26 cellular contexts compared by ENCODE assay signal in the genomic region with DNA sequence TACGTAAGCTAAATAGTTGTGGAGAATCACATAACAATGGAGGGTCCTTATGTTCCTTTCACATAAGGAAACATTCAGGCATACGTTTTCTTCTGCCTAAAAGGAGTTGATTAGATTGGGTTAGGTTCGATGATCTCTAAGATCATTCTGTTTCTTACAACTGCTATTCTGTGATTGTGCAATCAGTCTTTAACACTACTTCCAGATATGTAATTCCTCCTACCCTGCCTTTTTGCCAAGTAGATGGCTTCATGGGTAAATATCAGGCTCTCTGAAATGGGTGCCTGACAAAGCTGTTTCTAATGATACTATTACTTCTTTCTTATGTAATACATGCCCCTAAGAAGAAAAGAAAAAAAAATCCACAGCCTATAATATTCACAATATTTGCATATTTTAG.
DNase-seq lines count a peak whose midpoint lies in the region; ATAC-seq, FAIRE-seq and TF ChIP-seq lines count a peak whose summit lies in the region.
"Had no signal": no experiment of that assay in that cellular context is flagged by ENCODE, and none has a peak within 500 bp of the region (broad histone marks: within the 10 kb centered on the region; RNA-seq: fewer than 3 reads in every experiment).

No MANE protein-coding gene starts in this region.

- H3K4me1 ChIP-seq in astrocyte (ENCODE audit: insufficient read depth, low read length) (no peaks in the 10 kb centered on the region), skeletal muscle tissue (ENCODE audit: control insufficient read depth in 3 of 3, insufficient read depth in 3 of 3, low read length in 3 of 3) (peaks cover 3 to 17% (median 12%) of the 10 kb centered on the region in 3 donors), BE2C (no peaks in the 10 kb centered on the region)
- H3K4me1 ChIP-seq: A549; BLaER1 treated with 17β-estradiol and CSF1 and Interleukin-3, amounts not matched to agents 10 nM and 100 nM; foreskin keratinocyte had no signal

- H3K9me3 ChIP-seq in astrocyte (ENCODE audit: insufficient read depth, low read depth, low read length) (no peaks in the 10 kb centered on the region), skeletal muscle tissue (ENCODE audit: control insufficient read depth in 3 of 3, low read length in 3 of 3) (no peaks in the 10 kb centered on the region), BE2C (no peaks in the 10 kb centered on the region)
- H3K9me3 ChIP-seq: A549; BLaER1 treated with 17β-estradiol and CSF1 and Interleukin-3, amounts not matched to agents 10 nM and 100 nM; neutrophil had no signal

- H3K9me3 Mint-ChIP-seq in astrocyte (ENCODE audit: unreplicated experiment), result no peaks in the 10 kb centered on the region
- H3K9me3 Mint-ChIP-seq: activated CD4-positive, alpha-beta T cell treated with anti-CD3 and anti-CD28 coated beads, Interleukin-2, amount 10 ng/mL, durations not matched to agents 7 days and 5 days; stimulated activated naive CD8-positive, alpha-beta T cell treated with anti-CD3 and anti-CD28 coated beads, Interleukin-15, amount 100 ng/mL, for 72 hours; T-helper 2 cell treated with Interferon-gamma antibody and Interleukin-4, amounts not matched to agents 5 μg/mL and 100 μg/mL, for 36 hours had no signal

- H3K27ac ChIP-seq in astrocyte (ENCODE audit: low read depth, low read length) (no peak overlapping the region), skeletal muscle tissue (ENCODE audit: low read depth, low read length) (peak overlapping the region; percentile 10)
- H3K27ac ChIP-seq: A549; BLaER1 treated with 17β-estradiol and CSF1 and Interleukin-3, amounts not matched to agents 10 nM and 100 nM; foreskin keratinocyte; neutrophil; VCaP had no signal

- H3K4me3 ChIP-seq in astrocyte (ENCODE audit: insufficient read depth, low read depth, low read length), result no peak overlapping the region
- H3K4me3 ChIP-seq in fibroblast of the aortic adventitia (ENCODE audit: low read depth, low read length), result no peak overlapping the region
- H3K4me3 ChIP-seq in skeletal muscle tissue (ENCODE audit: low read length in 3 of 3), result no peak overlapping the region
- no peak overlapping the region for H3K4me3 ChIP-seq in BE2C (ENCODE audit: low read depth, low read length)
- H3K4me3 ChIP-seq: A549; BLaER1 treated with 17β-estradiol and CSF1 and Interleukin-3, amounts not matched to agents 10 nM and 100 nM had no signal

- H3K27ac Mint-ChIP-seq in astrocyte (ENCODE audit: unreplicated experiment), result no peak overlapping the region
- H3K27ac Mint-ChIP-seq: activated CD4-positive, alpha-beta T cell treated with anti-CD3 and anti-CD28 coated beads, Interleukin-2, amount 10 ng/mL, durations not matched to agents 7 days and 5 days; dendritic cell treated with granulocyte-macrophage colony-stimulating factor and Interleukin-4, amounts not matched to agents 40 ng/mL and 50 ng/mL, for 4 days; stimulated activated naive CD8-positive, alpha-beta T cell treated with anti-CD3 and anti-CD28 coated beads, Interleukin-15, amount 100 ng/mL, for 72 hours; T-helper 2 cell treated with Interferon-gamma antibody and Interleukin-4, amounts not matched to agents 5 μg/mL and 100 μg/mL, for 36 hours had no signal

- H3K9ac ChIP-seq in astrocyte (ENCODE audit: low read length), result no peak overlapping the region
- no peak overlapping the region for H3K9ac ChIP-seq in skeletal muscle tissue (ENCODE audit: low read depth in 1 of 3, low read length in 3 of 3)
- H3K9ac ChIP-seq: BLaER1 treated with 17β-estradiol and CSF1 and Interleukin-3, amounts not matched to agents 10 nM and 100 nM had no signal

- H3K36me3 ChIP-seq in astrocyte (ENCODE audit: insufficient read depth, low read length), result no peaks in the 10 kb centered on the region
- peaks cover 0 to 6% (median 4%) of the 10 kb centered on the region in 3 donors for H3K36me3 ChIP-seq in skeletal muscle tissue (ENCODE audit: control insufficient read depth in 3 of 3, insufficient read depth in 3 of 3, low read length in 3 of 3)
- no peaks in the 10 kb centered on the region for H3K36me3 ChIP-seq in BE2C
- H3K36me3 ChIP-seq: BLaER1 treated with 17β-estradiol and CSF1 and Interleukin-3, amounts not matched to agents 10 nM and 100 nM; neutrophil had no signal

- FAIRE-seq in astrocyte (lab: Jason Lieb, UNC), result no peak
- FAIRE-seq: A549, endometrium, H54, kidney, RCC 7860 had no signal

- intact Hi-C loops in Right ventricle myocardium inferior (cut with DNase I), result loop anchor here (5.0 to 10.0 kb wide), 2 partner anchors 82 to 675 kb away; no protein-coding TSS in a partner anchor
- intact Hi-C loops in cardiac septum (cut with DNase I), result loop anchor here (5.0 to 10.0 kb wide), 3 partner anchors 82 to 665 kb away; no protein-coding TSS in a partner anchor

- H3K27me3 Mint-ChIP-seq in astrocyte (ENCODE audit: low read depth, unreplicated experiment), result no peaks in the 10 kb centered on the region
- H3K27me3 Mint-ChIP-seq: activated CD4-positive, alpha-beta T cell treated with anti-CD3 and anti-CD28 coated beads, Interleukin-2, amount 10 ng/mL, durations not matched to agents 7 days and 5 days; dendritic cell treated with granulocyte-macrophage colony-stimulating factor and Interleukin-4, amounts not matched to agents 40 ng/mL and 50 ng/mL, for 4 days; stimulated activated naive CD8-positive, alpha-beta T cell treated with anti-CD3 and anti-CD28 coated beads, Interleukin-15, amount 100 ng/mL, for 72 hours had no signal

- no peak overlapping the region for H2AFZ ChIP-seq in astrocyte (ENCODE audit: low read depth, low read length)

- no peaks in the 10 kb centered on the region for H3K4me1 Mint-ChIP-seq in astrocyte (ENCODE audit: low read depth, unreplicated experiment)
- H3K4me1 Mint-ChIP-seq: activated CD4-positive, alpha-beta T cell treated with anti-CD3 and anti-CD28 coated beads, Interleukin-2, amount 10 ng/mL, durations not matched to agents 7 days and 5 days; stimulated activated naive CD8-positive, alpha-beta T cell treated with anti-CD3 and anti-CD28 coated beads, Interleukin-15, amount 100 ng/mL, for 72 hours had no signal

- peak; percentile 46 for ATAC-seq in Right ventricle myocardium inferior
- ATAC-seq: A549; foreskin keratinocyte; SK-N-SH treated with all-trans-retinoic acid at 6 μM for 48 hours; stimulated activated naive CD8-positive, alpha-beta T cell treated with anti-CD3 and anti-CD28 coated beads, Interleukin-15, amount 100 ng/mL, for 72 hours had no signal

- H3K79me2 ChIP-seq in astrocyte (ENCODE audit: insufficient read depth, low read length), result no peaks in the 10 kb centered on the region

- no peak overlapping the region for H3K4me3 Mint-ChIP-seq in astrocyte (ENCODE audit: unreplicated experiment)
- H3K4me3 Mint-ChIP-seq: activated CD4-positive, alpha-beta T cell treated with anti-CD3 and anti-CD28 coated beads, Interleukin-2, amount 10 ng/mL, durations not matched to agents 7 days and 5 days; dendritic cell treated with granulocyte-macrophage colony-stimulating factor and Interleukin-4, amounts not matched to agents 40 ng/mL and 50 ng/mL, for 4 days; stimulated activated naive CD8-positive, alpha-beta T cell treated with anti-CD3 and anti-CD28 coated beads, Interleukin-15, amount 100 ng/mL, for 72 hours; T-helper 2 cell treated with Interferon-gamma antibody and Interleukin-4, amounts not matched to agents 5 μg/mL and 100 μg/mL, for 36 hours had no signal

- TF ChIP-seq CTCF in astrocyte (IDR thresholded peaks at IDR 0.05; ENCODE audit: insufficient read depth, low read depth, low read length) (no peak), fibroblast of the aortic adventitia (IDR thresholded peaks at IDR 0.05; ENCODE audit: insufficient read depth, low read length) (no peak), BE2C (IDR thresholded peaks at IDR 0.05; ENCODE audit: low read depth, low read length) (no peak)

- H3K27me3 ChIP-seq in astrocyte (ENCODE audit: insufficient read depth, low read length) (no peaks in the 10 kb centered on the region), skeletal muscle tissue (ENCODE audit: control insufficient read depth in 3 of 3, insufficient read depth in 3 of 3, low read length in 3 of 3) (no peaks in the 10 kb centered on the region), BE2C (no peaks in the 10 kb centered on the region)
- H3K27me3 ChIP-seq: BLaER1 treated with 17β-estradiol and CSF1 and Interleukin-3, amounts not matched to agents 10 nM and 100 nM; foreskin keratinocyte; neutrophil had no signal

- no peaks in the 10 kb centered on the region for H3K36me3 Mint-ChIP-seq in astrocyte (ENCODE audit: low read depth, unreplicated experiment)

- no peaks in the 10 kb centered on the region for H4K20me1 ChIP-seq in astrocyte (ENCODE audit: insufficient read depth, low read length)
- H4K20me1 ChIP-seq: BLaER1 treated with 17β-estradiol and CSF1 and Interleukin-3, amounts not matched to agents 10 nM and 100 nM had no signal

- DNase-seq in Right ventricle myocardium inferior (ENCODE audit: missing footprints), result no peak
- no peak for DNase-seq in cardiac septum (ENCODE audit: low spot score)
- DNase-seq in astrocyte (ENCODE audit: low read depth), result peak; percentile 8
- peak; percentile 81 for DNase-seq in fibroblast of the aortic adventitia (ENCODE audit: low read depth)
- no peak for DNase-seq in globus pallidus (ENCODE audit: low spot score)
- DNase-seq in BE2C, result no peak
- DNase-seq in D341Med (ENCODE audit: low spot score), result no peak
- DNase-seq: activated CD4-positive, alpha-beta T cell treated with anti-CD3 and anti-CD28 coated beads, Interleukin-2, amount 10 ng/mL, durations not matched to agents 7 days and 5 days; foreskin keratinocyte; kidney; NCI-H1436; NCI-H510A treated with DMSO at 0.1 percent for 48 hours; NK-92 treated with Interleukin-12 subunit alpha and Interleukin-12 subunit beta, amount 100 ng/mL, for 24 hours; stimulated activated naive CD8-positive, alpha-beta T cell treated with anti-CD3 and anti-CD28 coated beads, Interleukin-15, amount 100 ng/mL, for 72 hours; trophoblast cell had no signal

- H3K4me2 ChIP-seq in astrocyte (ENCODE audit: low read length), result no peak overlapping the region
- H3K4me2 ChIP-seq: A549; BLaER1 treated with 17β-estradiol and CSF1 and Interleukin-3, amounts not matched to agents 10 nM and 100 nM had no signal

Comparison
In these comparisons a context has a peak if more than half of its experiments do, and no peak if none do; other contexts are left out.
1. DNase-seq: peak in astrocyte (single experiment) and fibroblast of the aortic adventitia (single experiment); none in Right ventricle myocardium inferior (single experiment), cardiac septum (single experiment), globus pallidus (single experiment), BE2C (single experiment) and D341Med (single experiment).